In the genomic region with DNA sequence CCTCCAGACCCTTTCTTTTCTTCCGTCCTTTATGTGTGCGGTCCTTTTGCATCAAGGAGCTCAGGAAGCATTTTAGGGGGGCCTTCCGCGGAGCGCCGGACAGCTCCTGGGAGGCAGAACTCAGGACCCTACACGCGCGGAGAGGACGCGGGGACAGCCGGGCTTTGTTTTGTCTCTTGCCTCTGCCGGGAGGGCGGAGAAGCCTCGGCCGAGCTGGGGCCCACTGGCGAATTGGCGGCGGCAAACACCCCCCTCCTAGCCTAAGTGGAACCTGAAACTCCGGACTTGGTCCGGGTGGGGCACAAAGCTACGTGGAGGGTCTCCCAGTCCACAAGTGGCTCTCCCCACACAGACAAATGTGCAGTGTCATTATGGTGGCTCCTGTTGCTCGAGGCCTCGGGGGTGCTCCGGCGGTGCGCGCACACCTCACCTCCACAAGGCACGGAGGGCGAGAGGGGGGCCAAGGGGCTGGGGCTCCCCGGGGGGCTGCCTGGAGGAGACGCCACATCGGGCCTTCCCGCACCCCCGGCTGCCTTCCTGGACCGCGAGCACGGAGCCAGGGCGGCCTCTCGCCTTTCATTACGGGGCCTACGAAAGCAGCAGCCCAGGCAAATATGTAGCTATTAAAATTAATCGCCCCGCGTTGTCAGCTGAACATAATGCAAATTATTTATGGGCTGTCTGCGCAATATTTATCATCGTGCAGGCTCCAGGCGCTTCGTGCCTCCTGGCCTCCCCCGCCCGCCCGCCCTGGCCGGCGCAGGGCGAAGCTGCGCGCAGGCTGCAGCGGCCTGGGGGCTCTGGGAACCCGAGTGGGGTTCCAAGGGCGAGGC, we compare ENCODE assay signal across 8 cellular contexts.
DNase-seq lines count a peak whose midpoint lies in the region; ATAC-seq and TF ChIP-seq lines count a peak whose summit lies in the region.

No MANE protein-coding gene starts in this region.

- 28 to 42% methylated on average over 10 to 11 of the region's 60 CpGs for WGBS in thyroid gland, 2 donors

- no peak for DNase-seq in colonic mucosa
- DNase-seq in nephron progenitor cell: peak; percentile 24
- DNase-seq in thyroid gland: no peak
- no peak for DNase-seq in NCI-H446 (lab: John Stamatoyannopoulos, UW)
- DNase-seq in putamen (ENCODE audit: low spot score): no peak

- H3K9me3 Mint-ChIP-seq in nephron progenitor cell: peaks cover 26% of the 10 kb centered on the region

- ATAC-seq in HG02884 (IDR thresholded peaks at IDR 0.05; ENCODE audit: unreplicated experiment): no peak

- peaks cover 47% of the 10 kb centered on the region for H3K27me3 Mint-ChIP-seq in nephron progenitor cell (ENCODE audit: low read depth, poor library complexity)

- H3K36me3 Mint-ChIP-seq in nephron progenitor cell (ENCODE audit: low read depth): peaks cover 4% of the 10 kb centered on the region

- H3K4me3 Mint-ChIP-seq in nephron progenitor cell: peak overlapping the region; percentile 82

- H3K4me3 ChIP-seq in HUES6 (ENCODE audit: low read depth, low read length) (peak overlapping the region; percentile 65), colonic mucosa (peak overlapping the region; percentile 23), thyroid gland (replicated peaks in 1 of 3) (no peak overlapping the region)

- H3K9ac ChIP-seq in HUES6 (ENCODE audit: low read length) (peak overlapping the region; percentile 96), colonic mucosa (ENCODE audit: low read depth in 2 of 2, low read length in 2 of 2) (peak overlapping the region in 1 of 2 donors; percentile 51)

- H3K9me3 ChIP-seq in HUES6 (ENCODE audit: control insufficient read depth, insufficient read depth, low read depth, low read length): no peaks in the 10 kb centered on the region; the same call in 1 of the 2 replicates
- no peaks in the 10 kb centered on the region for H3K9me3 ChIP-seq in colonic mucosa
- no peaks in the 10 kb centered on the region for H3K9me3 ChIP-seq in thyroid gland

- peaks cover 81% of the 10 kb centered on the region for H3K27me3 ChIP-seq in HUES6 (ENCODE audit: control insufficient read depth, insufficient read depth, low read length)
- peaks cover 44% of the 10 kb centered on the region for H3K27me3 ChIP-seq in colonic mucosa
- H3K27me3 ChIP-seq in thyroid gland: no peaks in the 10 kb centered on the region

- H3K27ac ChIP-seq in C4-2B (peak overlapping the region; percentile 57), HUES6 (ENCODE audit: low read depth, low read length) (peak overlapping the region; percentile 85), colonic mucosa (no peak overlapping the region), thyroid gland (peak overlapping the region in 1 of 3 donors; percentile 71)

- TF ChIP-seq POLR2A in thyroid gland (IDR thresholded peaks at IDR 0.05): no peak

- H3K27ac Mint-ChIP-seq in nephron progenitor cell: peak overlapping the region; percentile 45

- peaks cover 81% of the 10 kb centered on the region for H3K4me1 Mint-ChIP-seq in nephron progenitor cell

- TF ChIP-seq CTCF in C4-2B (conservative IDR thresholded peaks at IDR 0.05): no peak
- TF ChIP-seq CTCF in colonic mucosa (IDR thresholded peaks at IDR 0.05): no peak
- TF ChIP-seq CTCF in nephron progenitor cell (IDR thresholded peaks at IDR 0.05): no peak
- no peak for TF ChIP-seq CTCF in thyroid gland (IDR thresholded peaks at IDR 0.05)

- intact Hi-C loops in colonic mucosa (cut with DNase I) (no loop called here), thyroid gland (cut with DNase I) (loop anchor here (5.0 kb wide), 1 partner anchor 61 kb away; no protein-coding TSS in a partner anchor)

- H3K4me1 ChIP-seq in HUES6 (ENCODE audit: control insufficient read depth, insufficient read depth, low read length) (peaks cover 63% of the 10 kb centered on the region), colonic mucosa (no peaks in the 10 kb centered on the region), thyroid gland (peaks cover 9 to 33% of the 10 kb centered on the region in 2 donors)

- H3K36me3 ChIP-seq in HUES6 (ENCODE audit: control insufficient read depth, insufficient read depth, low read length): no peaks in the 10 kb centered on the region
- no peaks in the 10 kb centered on the region for H3K36me3 ChIP-seq in colonic mucosa
- H3K36me3 ChIP-seq in thyroid gland: no peaks in the 10 kb centered on the region

Comparison
In these comparisons a context has a peak if more than half of its experiments do, and no peak if none do; other contexts are left out.
1. H3K4me3 ChIP-seq: peak in HUES6 (single experiment) and colonic mucosa (single experiment); none in thyroid gland (0 of 3).